Comparison of ENCODE assay signal across 17 cellular contexts in genomic region chrX:33205321-33205720, GRCh38. TPM values are rescaled to one million over a fixed set of nuclear protein-coding genes. Genes with fewer than 3 reads are reported as not detected.
A peak's percentile ranks its signal among the peaks of the same experiment; 100 is the strongest.
DNase-seq lines count a peak whose midpoint lies in the region; ATAC-seq, FAIRE-seq and TF ChIP-seq lines count a peak whose summit lies in the region.
"Had no signal": no experiment of that assay in that cellular context is flagged by ENCODE, and none has a peak within 500 bp of the region (broad histone marks: within the 10 kb centered on the region; RNA-seq: fewer than 3 reads in every experiment).

No MANE protein-coding gene starts in this region.

- intact Hi-C loops in heart left ventricle (cut with DNase I) = no loop called here
- intact Hi-C loops in cardiac septum (cut with DNase I) = no loop called here

- H3K27me3 ChIP-seq in heart left ventricle (no peaks in the 10 kb centered on the region), parathyroid adenoma (ENCODE audit: control insufficient read depth, insufficient read depth, low read length) (no peaks in the 10 kb centered on the region)
- H3K27me3 ChIP-seq: suprapubic skin had no signal

- H3K36me3 ChIP-seq in heart left ventricle (no peaks in the 10 kb centered on the region), parathyroid adenoma (ENCODE audit: control insufficient read depth, insufficient read depth, low read length) (no peaks in the 10 kb centered on the region)
- H3K36me3 ChIP-seq: suprapubic skin had no signal

- 18 to 39% (median 27%) methylated on average over 3 of the region's 3 CpGs for WGBS in heart left ventricle, 4 donors

- no peaks in the 10 kb centered on the region for H3K79me2 ChIP-seq in parathyroid adenoma

- H3K9ac ChIP-seq in parathyroid adenoma = no peak overlapping the region
- H3K9ac ChIP-seq: GM23248, KMS-11 had no signal

- peak in 1 of 4 donors; percentile 34 for ATAC-seq in heart left ventricle
- no peak for ATAC-seq in HG02885 (IDR thresholded peaks at IDR 0.05; ENCODE audit: poor library complexity, unreplicated experiment)
- ATAC-seq: A549, SK-N-SH treated with all-trans-retinoic acid at 6 μM for 48 hours had no signal

- H3K4me2 ChIP-seq in parathyroid adenoma (ENCODE audit: low read length) = peak overlapping the region; percentile 31
- H3K4me2 ChIP-seq: A549, KMS-11 had no signal

- no peak for TF ChIP-seq CTCF in heart left ventricle (IDR thresholded peaks at IDR 0.05)
- TF ChIP-seq CTCF in fibroblast of villous mesenchyme (IDR thresholded peaks at IDR 0.05; ENCODE audit: insufficient read depth, low read depth, low read length) = no peak
- no peak for TF ChIP-seq CTCF in parathyroid adenoma (IDR thresholded peaks at IDR 0.05)

- peak overlapping the region in 10 of 12 donors; percentile 12 to 68 (median 52) for H3K4me3 ChIP-seq in heart left ventricle
- H3K4me3 ChIP-seq in fibroblast of villous mesenchyme (ENCODE audit: low read depth, low read length) = no peak overlapping the region
- H3K4me3 ChIP-seq in parathyroid adenoma (ENCODE audit: low read depth, low read length) = no peak overlapping the region
- H3K4me3 ChIP-seq: A549, GM23248, suprapubic skin had no signal

- H2AFZ ChIP-seq in parathyroid adenoma = no peak overlapping the region
- H2AFZ ChIP-seq: GM23248 had no signal

- H3K27ac ChIP-seq in heart left ventricle (peak overlapping the region in 8 of 12 donors; percentile 26 to 93 (median 63)), parathyroid adenoma (no peak overlapping the region)
- H3K27ac ChIP-seq: A549, GM23248, KMS-11, suprapubic skin had no signal

- H3K9me3 ChIP-seq in heart left ventricle (no peaks in the 10 kb centered on the region), parathyroid adenoma (ENCODE audit: control insufficient read depth, low read length) (no peaks in the 10 kb centered on the region)
- H3K9me3 ChIP-seq: A549, suprapubic skin had no signal

- TF ChIP-seq POLR2A in heart left ventricle (IDR thresholded peaks at IDR 0.05) = no peak

- no peak for FAIRE-seq in GM19239 (lab: Jason Lieb, UNC)

- H3K4me1 ChIP-seq in heart left ventricle = peaks cover 0 to 5% (median 0%) of the 10 kb centered on the region in 12 donors
- H3K4me1 ChIP-seq in parathyroid adenoma = no peaks in the 10 kb centered on the region
- H3K4me1 ChIP-seq: A549, suprapubic skin had no signal

- no peak for DNase-seq in heart left ventricle
- no peak for DNase-seq in cardiac septum (ENCODE audit: low spot score)
- DNase-seq in fibroblast of villous mesenchyme (ENCODE audit: low read depth) = peak; percentile 20
- no peak for DNase-seq in GM19239 (ENCODE audit: insufficient read length, low spot score)
- no peak for DNase-seq in inferior parietal cortex (ENCODE audit: extremely low spot score)
- no peak for DNase-seq in GF-D8 (lab: John Stamatoyannopoulos, UW)
- DNase-seq: activated CD4-positive, alpha-beta memory T cell treated with anti-CD3 and anti-CD28 coated beads for 36 hours; CD4-positive, CD25-positive, alpha-beta regulatory T cell; GM23248; naive B cell; stimulated activated CD4-positive, alpha-beta T cell treated with anti-CD3 and anti-CD28 coated beads, Interleukin-2, amount 100 ng/mL, for 24 hours had no signal

RNA-seq across cellular contexts. Expression of gene DMD, which starts 6.0 kb away (rescaled TPM):
- 100 to 1,000 TPM; 127 to 236 (median 169) TPM for total RNA-seq in heart left ventricle
- polyA plus RNA-seq in heart left ventricle = 10 to 100 TPM; 34.7 to 49.7 TPM
- total RNA-seq in cardiac septum = 256 TPM
- 29.0 and 32.4 TPM in 2 replicates for total RNA-seq in fibroblast of villous mesenchyme

Comparison
In these comparisons a context has a peak if more than half of its experiments do, and no peak if none do; other contexts are left out.
1. H3K4me3 ChIP-seq: peak in heart left ventricle (10 of 12); none in fibroblast of villous mesenchyme (single experiment) and parathyroid adenoma (single experiment).